ENCODE assay signal across 22 cellular contexts in the genomic region with DNA sequence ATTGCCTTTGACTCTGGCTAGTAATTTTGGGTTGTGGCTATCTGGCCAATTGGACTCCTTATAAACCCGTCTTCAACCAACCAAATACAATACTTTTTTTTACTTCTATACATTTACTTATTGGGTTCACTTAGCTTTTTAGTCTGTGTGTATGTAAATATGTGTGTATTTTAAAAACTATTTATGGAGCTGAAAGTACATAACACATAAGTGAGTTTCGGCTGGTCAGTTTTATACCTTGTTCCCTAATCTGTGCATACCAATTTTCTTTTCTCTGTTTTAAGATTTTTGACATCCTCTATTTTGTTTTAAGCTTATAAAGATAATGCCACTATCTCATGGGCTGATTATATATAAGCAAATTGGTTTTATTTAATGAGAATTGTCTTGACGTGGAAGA.
DNase-seq lines count a peak whose midpoint lies in the region; ATAC-seq and TF ChIP-seq lines count a peak whose summit lies in the region.
"Had no signal": no experiment of that assay in that cellular context is flagged by ENCODE, and none has a peak within 500 bp of the region (broad histone marks: within the 10 kb centered on the region; RNA-seq: fewer than 3 reads in every experiment).

No MANE protein-coding gene starts in this region.

- peaks cover 39% of the 10 kb centered on the region for H3F3A ChIP-seq in PC-9 (ENCODE audit: insufficient read depth, low read depth)

- POLR2A ChIA-PET in PC-9 (lab: Charles Lee; ENCODE audit: unreplicated experiment), result no interaction called here
- POLR2A ChIA-PET in Caco-2 (lab: Charles Lee), result interaction anchor here (1.0 kb wide), 1 partner anchor 131 kb away, joined by 3 read pairs; no protein-coding TSS in a partner anchor

- DNase-seq in PC-9, result no peak
- no peak for DNase-seq in HPDE6-E6E7 (ENCODE audit: extremely low spot score)
- no peak for DNase-seq in AML-193 (lab: John Stamatoyannopoulos, UW)
- no peak for DNase-seq in dorsolateral prefrontal cortex
- no peak for DNase-seq in Caco-2
- DNase-seq: activated CD4-positive, alpha-beta memory T cell treated with anti-CD3 and anti-CD28 coated beads for 36 hours; activated CD4-positive, CD25-positive, alpha-beta regulatory T cell; activated gamma-delta T cell treated with Interleukin-2 at 50 U/mL for 16 hours; activated T-cell treated with anti-CD3 and anti-CD28 coated beads for 4 hours; C1 segment of cervical spinal cord; Karpas-422; NCI-H187 treated with DMSO at 0.1 percent for 48 hours; NCI-H2227 treated with DMSO at 0.1 percent for 48 hours; SK-N-SH; T1000; testis had no signal

- H3K4me2 ChIP-seq in PC-9, result peak overlapping the region; percentile 19; the same call in 1 of the 2 replicates
- H3K4me2 ChIP-seq: SK-N-SH had no signal

- BruUV-seq in PC-9 (replicated peaks; lab: Mats Ljungman, UMichigan) (no TSS peak), Caco-2 (replicated peaks; lab: Mats Ljungman, UMichigan) (no TSS peak)

- no peaks in the 10 kb centered on the region for H3K9me3 Mint-ChIP-seq in Caco-2 (ENCODE audit: unreplicated experiment)
- H3K9me3 Mint-ChIP-seq: activated CD4-positive, alpha-beta memory T cell treated with anti-CD3 and anti-CD28 coated beads for 36 hours; stimulated activated effector memory CD8-positive, alpha-beta T cell treated with anti-CD3 and anti-CD28 coated beads, Interleukin-12 subunit alpha, Interleukin-12 subunit beta, amount 100 ng/mL, for 72 hours had no signal

- no peak overlapping the region for H2AFZ ChIP-seq in PC-9

- no peaks in the 10 kb centered on the region for H3K27me3 Mint-ChIP-seq in Caco-2 (ENCODE audit: insufficient read depth, unreplicated experiment)
- H3K27me3 Mint-ChIP-seq: activated CD4-positive, alpha-beta memory T cell treated with anti-CD3 and anti-CD28 coated beads for 36 hours; progenitor cell of endocrine pancreas had no signal

- H3K27ac ChIP-seq in PC-9, result 0 out of 2 replicates have a peak overlapping the region, but pooled peaks have one; percentile 7
- no peak overlapping the region for H3K27ac ChIP-seq in dorsolateral prefrontal cortex
- H3K27ac ChIP-seq: coronary artery, testis had no signal

- H3K79me2 ChIP-seq in PC-9 (ENCODE audit: low read depth), result no peaks in the 10 kb centered on the region

- H3K27me3 ChIP-seq in PC-9 (ENCODE audit: insufficient read depth, low read depth), result no peaks in the 10 kb centered on the region
- no peaks in the 10 kb centered on the region for H3K27me3 ChIP-seq in dorsolateral prefrontal cortex
- no peaks in the 10 kb centered on the region for H3K27me3 ChIP-seq in Caco-2 (replicated peaks; ENCODE audit: control insufficient read depth, insufficient read depth, low read length)
- H3K27me3 ChIP-seq: testis had no signal

- TF ChIP-seq CTCF in PC-9 (conservative IDR thresholded peaks at IDR 0.05) (no peak), dorsolateral prefrontal cortex (IDR thresholded peaks at IDR 0.05 in 54 of 56, conservative IDR thresholded peaks at IDR 0.05 in 2 of 56; ENCODE audit: low read depth in 1 of 56, partially characterized antibody in 56 of 56) (no peak), Caco-2 (IDR thresholded peaks at IDR 0.05; ENCODE audit: insufficient read depth in 1 of 2, low read depth in 1 of 2, low read length in 1 of 2, severe bottlenecking in 1 of 2, unreplicated experiment in 1 of 2) (no peak)

- peaks cover 25% of the 10 kb centered on the region for H3K4me1 Mint-ChIP-seq in Caco-2 (ENCODE audit: low read depth, unreplicated experiment)
- H3K4me1 Mint-ChIP-seq: stimulated activated effector memory CD8-positive, alpha-beta T cell treated with anti-CD3 and anti-CD28 coated beads, Interleukin-12 subunit alpha, Interleukin-12 subunit beta, amount 100 ng/mL, for 72 hours had no signal

- peaks cover 82% of the 10 kb centered on the region for H3K36me3 Mint-ChIP-seq in Caco-2 (ENCODE audit: insufficient read depth, unreplicated experiment)

- H3K36me3 ChIP-seq in PC-9 (ENCODE audit: low read depth) (no peaks in the 10 kb centered on the region), Caco-2 (ENCODE audit: control insufficient read depth, insufficient read depth, low read length) (no peaks in the 10 kb centered on the region)

- H3K9me3 ChIP-seq in PC-9 (ENCODE audit: insufficient read depth, low read depth), result no peaks in the 10 kb centered on the region
- no peaks in the 10 kb centered on the region for H3K9me3 ChIP-seq in Caco-2
- H3K9me3 ChIP-seq: SK-N-SH, testis had no signal

- no peaks in the 10 kb centered on the region for H4K20me1 ChIP-seq in PC-9 (ENCODE audit: insufficient read depth)

- H3K4me3 Mint-ChIP-seq in Caco-2 (ENCODE audit: unreplicated experiment), result no peak overlapping the region
- H3K4me3 Mint-ChIP-seq: activated CD4-positive, alpha-beta memory T cell treated with anti-CD3 and anti-CD28 coated beads for 36 hours; stimulated activated effector memory CD8-positive, alpha-beta T cell treated with anti-CD3 and anti-CD28 coated beads, Interleukin-12 subunit alpha, Interleukin-12 subunit beta, amount 100 ng/mL, for 72 hours had no signal

- CTCF ChIA-PET in PC-9 (lab: Charles Lee), result interaction anchor here (0.5 kb wide), 1 partner anchor 198 kb away, joined by 4 read pairs; no protein-coding TSS in a partner anchor
- CTCF ChIA-PET in Caco-2 (lab: Charles Lee), result no interaction called here

- ATAC-seq in GM18502 (IDR thresholded peaks at IDR 0.05; ENCODE audit: poor library complexity, unreplicated experiment) (peak; percentile 58), GM21367 (IDR thresholded peaks at IDR 0.05; ENCODE audit: unreplicated experiment) (peak; percentile 69), HG02981 (IDR thresholded peaks at IDR 0.05; ENCODE audit: unreplicated experiment) (peak; percentile 61)
- ATAC-seq: stimulated activated effector memory CD8-positive, alpha-beta T cell treated with anti-CD3 and anti-CD28 coated beads, Interleukin-12 subunit alpha, Interleukin-12 subunit beta, amount 100 ng/mL, for 72 hours had no signal

- intact Hi-C loops in PC-9 (cut with micrococcal nuclease; ENCODE audit: unreplicated experiment) (no loop called here), dorsolateral prefrontal cortex (cut with DNase I) (no loop called here), Caco-2 (cut with micrococcal nuclease; ENCODE audit: unreplicated experiment) (loop anchor here (5.0 kb wide), 2 partner anchors 33 to 132 kb away; no protein-coding TSS in a partner anchor)

- H3K9me2 ChIP-seq in PC-9 (ENCODE audit: insufficient read depth), result no peaks in the 10 kb centered on the region
- H3K9me2 ChIP-seq: SK-N-SH had no signal

- H3K27ac Mint-ChIP-seq in Caco-2 (ENCODE audit: unreplicated experiment), result no peak overlapping the region
- H3K27ac Mint-ChIP-seq: activated CD4-positive, alpha-beta memory T cell treated with anti-CD3 and anti-CD28 coated beads for 36 hours; progenitor cell of endocrine pancreas; stimulated activated effector memory CD8-positive, alpha-beta T cell treated with anti-CD3 and anti-CD28 coated beads, Interleukin-12 subunit alpha, Interleukin-12 subunit beta, amount 100 ng/mL, for 72 hours had no signal

- H3K4me3 ChIP-seq in PC-9 (no peak overlapping the region), dorsolateral prefrontal cortex (no peak overlapping the region), Caco-2 (ENCODE audit: low read depth, low read length) (no peak overlapping the region)
- H3K4me3 ChIP-seq: coronary artery, testis had no signal

- peaks cover 56% of the 10 kb centered on the region for H3K4me1 ChIP-seq in PC-9 (replicated peaks; ENCODE audit: insufficient read depth)
- H3K4me1 ChIP-seq in Caco-2, result peaks cover 35% of the 10 kb centered on the region
- H3K4me1 ChIP-seq: testis had no signal
